Comparison of ENCODE assay signal across 21 cellular contexts in genomic region chr3:18544135-18544534, GRCh38.
"Had no signal": no experiment of that assay in that cellular context is flagged by ENCODE, and none has a peak within 500 bp of the region (broad histone marks: within the 10 kb centered on the region; RNA-seq: fewer than 3 reads in every experiment).

No MANE protein-coding gene starts in this region.

- H3K4me3 ChIP-seq: body of pancreas, gastroesophageal sphincter, heart right ventricle, lung, psoas muscle, right lobe of liver, spleen, stomach, testis, upper lobe of right lung had no signal

- FAIRE-seq: colon, endometrium had no signal

- H3K27me3 ChIP-seq: body of pancreas, gastroesophageal sphincter, heart right ventricle, right lobe of liver, spleen, stomach, testis, upper lobe of right lung had no signal

- H3K9me3 ChIP-seq: body of pancreas, gastroesophageal sphincter, heart right ventricle, psoas muscle, right lobe of liver, stomach, testis, upper lobe of right lung had no signal

- H3K27ac ChIP-seq: body of pancreas, gastroesophageal sphincter, heart right ventricle, psoas muscle, right lobe of liver, spleen, stomach, testis, upper lobe of right lung had no signal

- H3K36me3 ChIP-seq: gastroesophageal sphincter, heart right ventricle, right lobe of liver, spleen, stomach, upper lobe of right lung had no signal

- DNase-seq: activated CD4-positive, alpha-beta T cell treated with anti-CD3 and anti-CD28 coated beads for 48 hours; activated CD8-positive, alpha-beta T cell treated with anti-CD3 and anti-CD28 coated beads for 36 hours; activated gamma-delta T cell treated with Interleukin-2 at 50 U/mL for 16 hours; activated T-cell treated with anti-CD3 and anti-CD28 coated beads, Interleukin-2, amount 50 U/mL, for 72 hours; amniotic stem cell; caudate nucleus; heart right ventricle; midbrain; psoas muscle; right lobe of liver; spleen; stimulated activated CD4-positive, alpha-beta T cell treated with anti-CD3 and anti-CD28 coated beads, Interleukin-1b, Interleukin-23, amount 100 ng/mL, for 48 hours; stomach; T-helper 9 cell; testis; upper lobe of right lung had no signal

- H3K4me1 ChIP-seq: body of pancreas, gastroesophageal sphincter, heart right ventricle, psoas muscle, right lobe of liver, spleen, stomach, testis, upper lobe of right lung had no signal
